In the genomic region with DNA sequence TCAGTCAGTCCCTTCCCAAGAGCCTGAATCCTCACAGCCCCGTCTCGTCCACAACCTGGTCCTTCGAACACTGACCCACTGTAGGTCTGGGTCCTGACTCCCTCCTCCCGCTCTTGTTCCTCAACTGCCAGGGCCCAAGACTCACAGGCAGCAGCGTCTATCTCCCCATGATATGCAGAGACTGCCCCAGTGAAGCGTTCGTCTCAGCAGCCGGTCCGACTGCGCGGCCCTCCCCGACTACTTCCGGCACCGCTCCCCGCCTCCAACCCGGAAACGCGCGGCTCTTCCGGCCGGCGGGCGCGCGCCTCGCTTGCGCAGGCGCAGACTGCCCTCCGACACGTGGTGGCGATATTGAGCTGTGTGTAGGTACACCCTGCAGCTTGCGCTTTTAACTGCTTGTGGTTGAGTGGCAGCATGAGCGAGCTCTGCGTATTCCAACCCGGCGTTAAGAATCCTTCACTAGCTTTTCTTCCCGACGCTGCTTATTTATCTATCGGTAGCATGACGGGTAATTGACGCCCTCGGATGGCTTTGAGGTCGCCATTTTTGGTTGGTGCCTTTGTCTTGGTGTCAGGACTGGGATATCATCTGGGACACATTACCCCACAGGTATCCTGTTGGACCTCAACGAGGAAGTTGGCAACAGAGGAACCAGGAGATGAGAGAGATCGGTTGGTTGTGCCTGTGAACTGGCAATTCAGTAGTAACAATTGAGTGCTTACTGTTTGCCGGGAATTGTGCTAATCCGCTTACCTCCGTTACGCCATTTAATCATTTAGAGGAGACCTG, we compare ENCODE assay signal across 8 cellular contexts. TPM values are rescaled to one million over a fixed set of nuclear protein-coding genes. Genes with fewer than 3 reads are reported as not detected.
DNase-seq lines count a peak whose midpoint lies in the region; ATAC-seq lines count a peak whose summit lies in the region.

A gene with protein sequence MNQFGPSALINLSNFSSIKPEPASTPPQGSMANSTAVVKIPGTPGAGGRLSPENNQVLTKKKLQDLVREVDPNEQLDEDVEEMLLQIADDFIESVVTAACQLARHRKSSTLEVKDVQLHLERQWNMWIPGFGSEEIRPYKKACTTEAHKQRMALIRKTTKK (minus strand): TSS at position 221 of the 789 bp plus-strand sequence. CDS start 20,986 bp downstream, outside the sequence.

- WGBS in mesendoderm (ENCODE audit: extremely low coverage, insufficient coverage, low lambda C conversion rate) = no CpG with 5 or more reads among the region's 49 CpGs

- peaks cover 2% of the 10 kb centered on the region for H3K4me1 ChIP-seq in mesendoderm (ENCODE audit: control insufficient read depth, low read depth, low read length)

- H3K27me3 ChIP-seq in mesendoderm (ENCODE audit: insufficient read depth, low read length, poor library complexity) = no peaks in the 10 kb centered on the region

- peak; percentile 40 for ATAC-seq in GM19468 (IDR thresholded peaks at IDR 0.05; ENCODE audit: extremely low read depth, unreplicated experiment)
- peak; percentile 82 for ATAC-seq in effector memory CD8-positive, alpha-beta T cell (replicated peaks)

- no peaks in the 10 kb centered on the region for H3K79me1 ChIP-seq in mesendoderm (ENCODE audit: low read length)

- CTCF ChIA-PET in activated CD8-positive, alpha-beta memory T cell treated with anti-CD3 and anti-CD28 coated beads for 36 hours (lab: Charles Lee) = interaction anchor here (0.6 to 1.4 kb wide), 6 partner anchors 23 to 539 kb away, joined by 3 to 8 read pairs (median 4); a partner anchor contains a TSS

- no peak within 1 kb of the TSS for H2BK120ac ChIP-seq in mesendoderm (ENCODE audit: low read depth, low read length)

- H3K9me3 Mint-ChIP-seq in effector memory CD8-positive, alpha-beta T cell = no peaks in the 10 kb centered on the region

- H2BK5ac ChIP-seq in mesendoderm (ENCODE audit: low read length) = peak within 1 kb of the TSS; percentile 92

- H3K9ac ChIP-seq in mesendoderm (ENCODE audit: low read length) = peak within 1 kb of the TSS; percentile 94

- peak within 1 kb of the TSS; percentile 2 for H2AK5ac ChIP-seq in mesendoderm (ENCODE audit: low read length)

- POLR2A ChIA-PET in activated CD8-positive, alpha-beta memory T cell treated with anti-CD3 and anti-CD28 coated beads for 36 hours (lab: Charles Lee) = interaction anchor here (0.5 to 3.0 kb wide), 16 partner anchors 16 to 314 kb away, joined by 3 to 36 read pairs (median 4); a partner anchor contains a TSS

- peak within 1 kb of the TSS; percentile 90 for H3K23ac ChIP-seq in mesendoderm (ENCODE audit: low read length)

- H3K4ac ChIP-seq in mesendoderm (ENCODE audit: low read depth, low read length) = peak within 1 kb of the TSS; percentile 73

- no peaks in the 10 kb centered on the region for H3K27me3 Mint-ChIP-seq in effector memory CD8-positive, alpha-beta T cell

- peaks cover 27 to 43% of the 10 kb centered on the region in 2 donors for H3K4me1 Mint-ChIP-seq in effector memory CD8-positive, alpha-beta T cell (ENCODE audit: low read depth in 2 of 2)

- peak within 1 kb of the TSS; percentile 96 to 97 for H3K27ac Mint-ChIP-seq in effector memory CD8-positive, alpha-beta T cell

- peak within 1 kb of the TSS; percentile 54 for H3K18ac ChIP-seq in mesendoderm (ENCODE audit: low read length)

- no peaks in the 10 kb centered on the region for H3K79me2 ChIP-seq in mesendoderm (ENCODE audit: control insufficient read depth, insufficient read depth, low read length)

- H3K36me3 Mint-ChIP-seq in effector memory CD8-positive, alpha-beta T cell (ENCODE audit: insufficient read depth) = peaks cover 24% of the 10 kb centered on the region

- peak within 1 kb of the TSS; percentile 82 for H3K4me3 ChIP-seq in mesendoderm (ENCODE audit: low read length)

- H4K5ac ChIP-seq in mesendoderm (ENCODE audit: low read length) = peak within 1 kb of the TSS; percentile 3

- H3K4me3 Mint-ChIP-seq in effector memory CD8-positive, alpha-beta T cell = peak within 1 kb of the TSS; percentile 95 to 96

- H3K4me2 ChIP-seq in mesendoderm (ENCODE audit: low read length) = peak within 1 kb of the TSS; percentile 92

- H4K8ac ChIP-seq in mesendoderm (ENCODE audit: low read depth, low read length) = peak within 1 kb of the TSS; percentile 7

- no peak within 1 kb of the TSS for H2BK15ac ChIP-seq in mesendoderm (replicated peaks; ENCODE audit: low read depth)

- H3K27ac ChIP-seq in mesendoderm (ENCODE audit: low read depth, low read length) = peak within 1 kb of the TSS; percentile 89

- H3K56ac ChIP-seq in mesendoderm (ENCODE audit: low read length) = peak within 1 kb of the TSS; percentile 98

- no peaks in the 10 kb centered on the region for H3K36me3 ChIP-seq in mesendoderm (ENCODE audit: control insufficient read depth, insufficient read depth, low read length)

- DNase-seq in COLO829 (ENCODE audit: low spot score) = peak; percentile 90
- peak; percentile 95 for DNase-seq in HT-29 (ENCODE audit: low spot score)
- peak; percentile 86 for DNase-seq in NK-92 treated with Interleukin-12 subunit alpha and Interleukin-12 subunit beta, amount 100 ng/mL, for 24 hours (lab: John Stamatoyannopoulos, UW)
- peak; percentile 79 to 84 (median 84) for DNase-seq in effector memory CD8-positive, alpha-beta T cell
- DNase-seq in mesendoderm = peak; percentile 98
- DNase-seq in stimulated activated CD8-positive, alpha-beta memory T cell treated with anti-CD3 and anti-CD28 coated beads, Interleukin-15, amount 100 ng/mL, for 1 hour (ENCODE audit: low read depth) = peak; percentile 81

RNA-seq across cellular contexts. Expression of the gene that starts here (rescaled TPM):
- 28.9 TPM in 2 replicates for total RNA-seq in HT-29 (2014; rRNA removed; shearing (Covaris generic))
- 10 to 100 TPM; 31.0 to 31.2 TPM for total RNA-seq in activated CD8-positive, alpha-beta memory T cell treated with anti-CD3 and anti-CD28 coated beads for 36 hours
- polyA plus RNA-seq in mesendoderm (2013, experiment 1 of 2) = 39.3 TPM
- polyA plus RNA-seq in mesendoderm (2013, experiment 2 of 2) = 38.5 TPM

Comparison
In these comparisons a context has a peak if more than half of its experiments do, and no peak if none do; other contexts are left out.
1. Peak in every context shown above with its lines: DNase-seq, ATAC-seq, H3K4me3 ChIP-seq and H3K27ac ChIP-seq.